Comparison of ENCODE assay signal across 8 cellular contexts in the genomic region with DNA sequence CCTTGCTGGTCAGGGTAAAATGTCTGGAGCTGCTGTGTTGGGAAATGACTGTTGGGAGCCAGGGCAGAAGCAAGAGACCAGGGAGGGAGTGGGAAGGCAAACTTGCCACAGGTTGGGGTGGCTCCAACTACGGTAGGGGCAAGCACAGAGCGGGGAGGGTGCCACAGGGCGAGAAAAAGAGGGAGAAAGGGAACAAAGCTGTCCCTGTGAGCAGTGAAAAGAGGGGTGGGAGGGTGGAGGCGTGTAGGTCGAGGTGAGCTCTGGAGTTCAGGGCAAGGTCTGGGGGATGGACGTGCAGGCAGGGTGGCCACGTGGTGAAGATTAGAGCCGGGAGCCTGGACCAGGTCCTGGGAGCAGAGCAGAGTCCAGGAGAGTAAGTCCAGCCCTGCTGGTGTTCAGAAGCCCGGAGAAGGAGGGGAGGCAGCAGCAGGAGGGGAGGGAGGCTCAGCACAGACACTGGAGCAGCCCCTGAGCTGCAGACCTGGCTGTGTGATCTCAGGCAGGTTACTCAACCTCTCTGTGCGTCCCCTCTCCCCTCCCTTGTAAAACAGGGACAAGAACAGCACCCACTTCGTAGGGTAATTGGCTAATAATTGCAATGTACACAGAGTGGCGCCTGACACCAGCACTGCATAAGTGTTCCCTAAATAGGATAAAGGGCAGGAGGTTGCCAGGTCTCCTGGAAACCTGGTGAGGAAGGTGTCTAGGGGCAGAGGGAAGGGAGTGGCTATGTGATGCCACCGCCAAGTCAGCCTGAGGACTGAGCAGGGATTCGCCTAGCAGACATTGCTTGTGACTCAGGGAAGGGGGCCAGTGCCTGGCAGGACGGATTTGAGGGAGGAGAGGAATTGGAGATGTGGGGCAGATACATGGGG. TPM values are rescaled to one million over a fixed set of nuclear protein-coding genes. Genes with fewer than 3 reads are reported as not detected.
DNase-seq lines count a peak whose midpoint lies in the region; ATAC-seq and TF ChIP-seq lines count a peak whose summit lies in the region.

No MANE protein-coding gene starts in this region.

- peak overlapping the region; percentile 56 for H3K4me2 ChIP-seq in hepatocyte

- H3K4me3 Mint-ChIP-seq in stimulated activated naive B cell treated with anti-CD40 and anti-IgM and Interleukin-4, amounts not matched to agents 10 μg/mL and 1 μg/mL and 100 μg/mL, for 72 hours: peak overlapping the region in 1 of 2 donors; percentile 39

- WGBS in hepatocyte (ENCODE audit: low lambda C conversion rate, missing lambda C conversion rate): 50% methylated on average over 14 of the region's 15 CpGs
- 53 to 64% methylated on average over 14 to 15 of the region's 15 CpGs for WGBS in testis, 2 donors

- no peak for ATAC-seq in stimulated activated naive B cell treated with anti-CD40 and anti-IgM and Interleukin-4, amounts not matched to agents 10 μg/mL and 1 μg/mL and 100 μg/mL, for 72 hours (replicated peaks)

- no peak overlapping the region for H2AFZ ChIP-seq in hepatocyte

- H3K4me3 ChIP-seq in hepatocyte: no peak overlapping the region
- no peak overlapping the region for H3K4me3 ChIP-seq in testis

- DNase-seq in SHP77 treated with DMSO at 0.1 percent for 48 hours (lab: John Stamatoyannopoulos, UW): peak; percentile 16
- no peak for DNase-seq in SHP77 (lab: John Stamatoyannopoulos, UW)
- DNase-seq in hepatocyte (ENCODE audit: low spot score): peak; percentile 80
- no peak for DNase-seq in stimulated activated naive B cell treated with anti-CD40 and anti-IgM and Interleukin-4, amounts not matched to agents 10 μg/mL and 1 μg/mL and 100 μg/mL, for 72 hours
- no peak for DNase-seq in GOT3 (lab: John Stamatoyannopoulos, UW)
- no peak for DNase-seq in posterior cingulate gyrus
- no peak for DNase-seq in testis

- no peak for TF ChIP-seq POLR2A in testis (IDR thresholded peaks at IDR 0.05)

- no peaks in the 10 kb centered on the region for H3K9me3 ChIP-seq in hepatocyte (ENCODE audit: low read depth)
- H3K9me3 ChIP-seq in testis: no peaks in the 10 kb centered on the region

- H3K36me3 ChIP-seq in hepatocyte (replicated peaks; ENCODE audit: insufficient read depth, low read depth): no peaks in the 10 kb centered on the region
- H3K36me3 ChIP-seq in testis (ENCODE audit: low read depth, missing control alignments): no peaks in the 10 kb centered on the region

- H3K9me3 Mint-ChIP-seq in stimulated activated naive B cell treated with anti-CD40 and anti-IgM and Interleukin-4, amounts not matched to agents 10 μg/mL and 1 μg/mL and 100 μg/mL, for 72 hours: peaks cover 4% of the 10 kb centered on the region in 2 donors

- H3K79me2 ChIP-seq in hepatocyte: peaks cover 16% of the 10 kb centered on the region

- H3K9me2 ChIP-seq in hepatocyte (replicated peaks; ENCODE audit: insufficient read depth): no peaks in the 10 kb centered on the region

- peak overlapping the region; percentile 56 for H3K27ac Mint-ChIP-seq in stimulated activated naive B cell treated with anti-CD40 and anti-IgM and Interleukin-4, amounts not matched to agents 10 μg/mL and 1 μg/mL and 100 μg/mL, for 72 hours

- no peaks in the 10 kb centered on the region for H3K27me3 Mint-ChIP-seq in stimulated activated naive B cell treated with anti-CD40 and anti-IgM and Interleukin-4, amounts not matched to agents 10 μg/mL and 1 μg/mL and 100 μg/mL, for 72 hours

- H3K4me1 ChIP-seq in hepatocyte (ENCODE audit: insufficient read depth) (peaks cover 47% of the 10 kb centered on the region), testis (peaks cover 48% of the 10 kb centered on the region)

- peaks cover 11% of the 10 kb centered on the region for H4K20me1 ChIP-seq in hepatocyte (ENCODE audit: insufficient read depth, poor library complexity, severe bottlenecking)

- intact Hi-C loops in posterior cingulate gyrus (cut with DNase I) (loop anchor here (10.0 kb wide), 1 partner anchor 54 kb away; a partner anchor contains a TSS), testis (cut with DNase I; ENCODE audit: low total_unique reads) (no loop called here)

- TF ChIP-seq CTCF in VCaP (conservative IDR thresholded peaks at IDR 0.05) (no peak), hepatocyte (IDR thresholded peaks at IDR 0.05; ENCODE audit: poor library complexity) (no peak), testis (IDR thresholded peaks at IDR 0.05) (no peak)

- H3K4me1 Mint-ChIP-seq in stimulated activated naive B cell treated with anti-CD40 and anti-IgM and Interleukin-4, amounts not matched to agents 10 μg/mL and 1 μg/mL and 100 μg/mL, for 72 hours: peaks cover 40 to 71% of the 10 kb centered on the region in 2 donors

- H3K27me3 ChIP-seq in hepatocyte (no peaks in the 10 kb centered on the region), testis (no peaks in the 10 kb centered on the region)

- H3K36me3 Mint-ChIP-seq in stimulated activated naive B cell treated with anti-CD40 and anti-IgM and Interleukin-4, amounts not matched to agents 10 μg/mL and 1 μg/mL and 100 μg/mL, for 72 hours: peaks cover 14 to 17% of the 10 kb centered on the region in 2 donors

- H3K27ac ChIP-seq in VCaP (peak overlapping the region; percentile 56), hepatocyte (peak overlapping the region; percentile 92), testis (peak overlapping the region in 1 of 2 donors; percentile 61)

RNA-seq across cellular contexts. Expression of a gene that starts 3.2 kb away (rescaled TPM):
- total RNA-seq in hepatocyte: 126 and 170 TPM in 2 replicates
- 326 and 328 TPM in 2 replicates for polyA plus RNA-seq in hepatocyte
- 100 to 1,000 TPM in 1 of 2 donors, 10 to 100 TPM in 1; 96.5 to 143 TPM for total RNA-seq in testis
- 246 TPM for polyA plus RNA-seq in testis (ENCODE audit: insufficient read depth, low read depth, low replicate concordance)

RNA-seq across cellular contexts. Expression of a gene that starts 5.4 kb away (rescaled TPM):
- total RNA-seq in hepatocyte (524 and 539 TPM in 2 replicates), testis (1,000 to 10,000 TPM; 1,153 to 1,773 TPM)
- polyA plus RNA-seq in hepatocyte (729 and 735 TPM in 2 replicates), testis (ENCODE audit: insufficient read depth, low read depth, low replicate concordance) (1,893 TPM)

RNA-seq across cellular contexts. Expression of a gene that starts 31.4 kb away (rescaled TPM):
- 11.0 and 12.9 TPM in 2 replicates for total RNA-seq in hepatocyte
- polyA plus RNA-seq in hepatocyte: 16.0 and 18.3 TPM in 2 replicates
- total RNA-seq in testis: 10 to 100 TPM; 20.7 to 31.7 TPM
- 14.1 TPM for polyA plus RNA-seq in testis (ENCODE audit: insufficient read depth, low read depth, low replicate concordance)

RNA-seq across cellular contexts. Expression of a gene that starts 58.5 kb away (rescaled TPM):
- total RNA-seq in hepatocyte: 8.2 and 17.8 TPM in 2 replicates
- 26.8 and 38.1 TPM in 2 replicates for polyA plus RNA-seq in hepatocyte
- total RNA-seq in testis: 10 to 100 TPM; 12.1 to 14.6 TPM
- 7.3 TPM for polyA plus RNA-seq in testis (ENCODE audit: insufficient read depth, low read depth, low replicate concordance)

Comparison
In these comparisons a context has a peak if more than half of its experiments do, and no peak if none do; other contexts are left out.
1. DNase-seq: peak in SHP77 treated with DMSO at 0.1 percent for 48 hours (single experiment) and hepatocyte (single experiment); none in SHP77 (0 of 2), stimulated activated naive B cell treated with anti-CD40 and anti-IgM and Interleukin-4, amounts not matched to agents 10 μg/mL and 1 μg/mL and 100 μg/mL, for 72 hours (single experiment), GOT3 (single experiment), posterior cingulate gyrus (0 of 10) and testis (single experiment).